In genomic region chr6:144953552-144954240, GRCh38 we compare ENCODE assay signal across 1 cellular context.
TF ChIP-seq lines count a peak whose summit lies in the region.

No MANE protein-coding gene starts in this region.

TF ChIP-seq in SK-N-SH treated with all-trans-retinoic acid at 6 μM for 48 hours, 23 proteins besides CTCF, POLR2A, EP300 and RAD21 (continued from another document):
- TF ChIP-seq CSRNP3 (CRISPR knock-in tag; IDR thresholded peaks at IDR 0.05) = no peak
- no peak for TF ChIP-seq BACH2 (CRISPR knock-in tag; IDR thresholded peaks at IDR 0.05; ENCODE audit: borderline replicate concordance)
- no peak for TF ChIP-seq PPARA (CRISPR knock-in tag; IDR thresholded peaks at IDR 0.05; ENCODE audit: borderline replicate concordance)
- no peak for TF ChIP-seq ESRRG (CRISPR knock-in tag; IDR thresholded peaks at IDR 0.05)
- no peak for TF ChIP-seq OSR1 (CRISPR knock-in tag; IDR thresholded peaks at IDR 0.05)
